1 cellular context compared by ENCODE assay signal in the genomic region with DNA sequence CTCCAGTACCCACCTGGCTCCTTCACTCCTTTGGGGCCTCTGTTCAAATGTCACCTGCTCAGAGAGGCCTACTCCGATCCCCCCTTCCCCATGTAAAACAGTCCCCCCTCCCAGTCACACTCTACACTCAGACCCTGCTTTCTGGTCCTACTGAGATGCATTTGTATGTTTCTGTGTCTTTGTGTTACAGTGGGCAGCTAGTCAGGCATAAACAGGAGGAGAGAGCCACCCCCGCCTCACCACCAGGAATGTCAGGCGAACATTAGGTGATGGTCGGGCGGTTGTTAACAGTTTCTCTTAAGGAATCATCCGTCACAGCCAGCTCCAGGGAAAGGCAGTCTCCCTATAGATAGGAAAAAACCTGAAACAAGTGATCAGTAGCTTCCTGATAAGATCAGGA.
TF ChIP-seq lines count a peak whose summit lies in the region.

No MANE protein-coding gene starts in this region.

TF ChIP-seq in SK-N-SH, 30 proteins besides CTCF, POLR2A, EP300 and RAD21 (continued from another document):
- no peak for TF ChIP-seq EZH2phosphoT487 (IDR thresholded peaks at IDR 0.05; ENCODE audit: borderline replicate concordance, low read depth)
- no peak for TF ChIP-seq SIN3A (IDR thresholded peaks at IDR 0.05; ENCODE audit: borderline replicate concordance, low read depth, low read length)
- no peak for TF ChIP-seq GABPA (IDR thresholded peaks at IDR 0.05; ENCODE audit: low read depth)
- TF ChIP-seq TAF1 (IDR thresholded peaks at IDR 0.05; ENCODE audit: borderline replicate concordance, low read depth, low read length): no peak
- TF ChIP-seq NFIC (IDR thresholded peaks at IDR 0.05; ENCODE audit: borderline replicate concordance): no peak
- TF ChIP-seq, protein P1, sequence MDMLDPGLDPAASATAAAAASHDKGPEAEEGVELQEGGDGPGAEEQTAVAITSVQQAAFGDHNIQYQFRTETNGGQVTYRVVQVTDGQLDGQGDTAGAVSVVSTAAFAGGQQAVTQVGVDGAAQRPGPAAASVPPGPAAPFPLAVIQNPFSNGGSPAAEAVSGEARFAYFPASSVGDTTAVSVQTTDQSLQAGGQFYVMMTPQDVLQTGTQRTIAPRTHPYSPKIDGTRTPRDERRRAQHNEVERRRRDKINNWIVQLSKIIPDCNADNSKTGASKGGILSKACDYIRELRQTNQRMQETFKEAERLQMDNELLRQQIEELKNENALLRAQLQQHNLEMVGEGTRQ (IDR thresholded peaks at IDR 0.05; ENCODE audit: borderline replicate concordance, low read depth, low read length): no peak
- TF ChIP-seq IRF3 (IDR thresholded peaks at IDR 0.05; ENCODE audit: low read depth, low read length): no peak
TF ChIP-seq in SK-N-SH: peak in this region for 0.
